ENCODE assay signal across 2 cellular contexts in genomic region chr18:76973512-76974302, GRCh38.
TF ChIP-seq lines count a peak whose summit lies in the region.

No MANE protein-coding gene starts in this region.

TF ChIP-seq in WTC11, 78 proteins besides CTCF, POLR2A, EP300 and RAD21 (continues in another document):
- no peak for TF ChIP-seq MAX (CRISPR knock-in tag; IDR thresholded peaks at IDR 0.05)
- no peak for TF ChIP-seq ZNF416 (CRISPR knock-in tag; IDR thresholded peaks at IDR 0.05)
- TF ChIP-seq ATF3 (CRISPR knock-in tag; conservative IDR thresholded peaks at IDR 0.05) = no peak
- no peak for TF ChIP-seq E2F4 (CRISPR knock-in tag; IDR thresholded peaks at IDR 0.05; ENCODE audit: borderline replicate concordance, low read depth)
- no peak for TF ChIP-seq KAT7 (CRISPR knock-in tag; IDR thresholded peaks at IDR 0.05; ENCODE audit: borderline replicate concordance)
- no peak for TF ChIP-seq ZNF512 (CRISPR knock-in tag; IDR thresholded peaks at IDR 0.05; ENCODE audit: borderline replicate concordance)
- no peak for TF ChIP-seq MXD4 (CRISPR knock-in tag; IDR thresholded peaks at IDR 0.05; ENCODE audit: borderline replicate concordance)
- TF ChIP-seq CBFB (CRISPR knock-in tag; IDR thresholded peaks at IDR 0.05; ENCODE audit: low read depth) = no peak
- TF ChIP-seq ZNF425 (CRISPR knock-in tag; conservative IDR thresholded peaks at IDR 0.05) = no peak
- no peak for TF ChIP-seq TEAD1 (CRISPR knock-in tag; IDR thresholded peaks at IDR 0.05)
- TF ChIP-seq ZBTB21 (CRISPR knock-in tag; IDR thresholded peaks at IDR 0.05; ENCODE audit: borderline replicate concordance) = no peak
- no peak for TF ChIP-seq ATF2 (CRISPR knock-in tag; IDR thresholded peaks at IDR 0.05; ENCODE audit: borderline replicate concordance, low read depth)
- TF ChIP-seq ZNF396 (CRISPR knock-in tag; IDR thresholded peaks at IDR 0.05; ENCODE audit: borderline replicate concordance) = no peak
- TF ChIP-seq USF2 (CRISPR knock-in tag; IDR thresholded peaks at IDR 0.05) = no peak
- no peak for TF ChIP-seq ZNF138 (CRISPR knock-in tag; conservative IDR thresholded peaks at IDR 0.05)
- TF ChIP-seq EMX1 (CRISPR knock-in tag; IDR thresholded peaks at IDR 0.05) = no peak
- no peak for TF ChIP-seq NR2C2 (CRISPR knock-in tag; IDR thresholded peaks at IDR 0.05)

TF ChIP-seq in H1, 55 proteins besides CTCF, POLR2A, EP300 and RAD21:
- TF ChIP-seq PHF8 (conservative IDR thresholded peaks at IDR 0.05; ENCODE audit: low read depth, low read length) = no peak
- no peak for TF ChIP-seq CHD1 (IDR thresholded peaks at IDR 0.05; ENCODE audit: low read depth, low read length)
- no peak for TF ChIP-seq TAF7 (optimal IDR thresholded peaks at IDR 0.05; ENCODE audit: borderline replicate concordance, low read depth, low read length)
- TF ChIP-seq ZNF274 (IDR thresholded peaks at IDR 0.05; ENCODE audit: borderline replicate concordance, extremely low read depth, low read length) = no peak
- no peak for TF ChIP-seq SIRT6 (IDR thresholded peaks at IDR 0.05; ENCODE audit: low read length)
- TF ChIP-seq CEBPB (IDR thresholded peaks at IDR 0.05; ENCODE audit: low read depth, low read length) = no peak
- no peak for TF ChIP-seq HDAC6 (IDR thresholded peaks at IDR 0.05; ENCODE audit: low read depth, low read length)
- no peak for TF ChIP-seq SAP30 (IDR thresholded peaks at IDR 0.05; ENCODE audit: insufficient read depth, insufficient replicate concordance, low read length)
- TF ChIP-seq USF2 (IDR thresholded peaks at IDR 0.05; ENCODE audit: low read length) = no peak
- no peak for TF ChIP-seq GABPA (IDR thresholded peaks at IDR 0.05; ENCODE audit: borderline replicate concordance, insufficient read depth, low read length)
- no peak for TF ChIP-seq EZH2 (IDR thresholded peaks at IDR 0.05; ENCODE audit: low read depth, low read length, severe bottlenecking)
- TF ChIP-seq CREB1 (IDR thresholded peaks at IDR 0.05) = no peak
- TF ChIP-seq RNF2 (IDR thresholded peaks at IDR 0.05; ENCODE audit: borderline replicate concordance, low read depth, low read length, missing control alignments, poor library complexity, severe bottlenecking) = no peak
- no peak for TF ChIP-seq POU5F1 (IDR thresholded peaks at IDR 0.05; ENCODE audit: low read depth, low read length)
- TF ChIP-seq BRCA1 (IDR thresholded peaks at IDR 0.05; ENCODE audit: low read depth, low read length) = no peak
- TF ChIP-seq YY1 (IDR thresholded peaks at IDR 0.05; ENCODE audit: low read depth, low read length) = no peak
- TF ChIP-seq TEAD4 (IDR thresholded peaks at IDR 0.05; ENCODE audit: low read depth, low read length) = no peak
- no peak for TF ChIP-seq KDM5A (IDR thresholded peaks at IDR 0.05; ENCODE audit: low read length)
- TF ChIP-seq JUND (IDR thresholded peaks at IDR 0.05; ENCODE audit: low read length) = no peak
- no peak for TF ChIP-seq MAX (IDR thresholded peaks at IDR 0.05)
TF ChIP-seq in H1: peak in this region for 0.
